ENCODE assay signal across 1 cellular context in the genomic region with DNA sequence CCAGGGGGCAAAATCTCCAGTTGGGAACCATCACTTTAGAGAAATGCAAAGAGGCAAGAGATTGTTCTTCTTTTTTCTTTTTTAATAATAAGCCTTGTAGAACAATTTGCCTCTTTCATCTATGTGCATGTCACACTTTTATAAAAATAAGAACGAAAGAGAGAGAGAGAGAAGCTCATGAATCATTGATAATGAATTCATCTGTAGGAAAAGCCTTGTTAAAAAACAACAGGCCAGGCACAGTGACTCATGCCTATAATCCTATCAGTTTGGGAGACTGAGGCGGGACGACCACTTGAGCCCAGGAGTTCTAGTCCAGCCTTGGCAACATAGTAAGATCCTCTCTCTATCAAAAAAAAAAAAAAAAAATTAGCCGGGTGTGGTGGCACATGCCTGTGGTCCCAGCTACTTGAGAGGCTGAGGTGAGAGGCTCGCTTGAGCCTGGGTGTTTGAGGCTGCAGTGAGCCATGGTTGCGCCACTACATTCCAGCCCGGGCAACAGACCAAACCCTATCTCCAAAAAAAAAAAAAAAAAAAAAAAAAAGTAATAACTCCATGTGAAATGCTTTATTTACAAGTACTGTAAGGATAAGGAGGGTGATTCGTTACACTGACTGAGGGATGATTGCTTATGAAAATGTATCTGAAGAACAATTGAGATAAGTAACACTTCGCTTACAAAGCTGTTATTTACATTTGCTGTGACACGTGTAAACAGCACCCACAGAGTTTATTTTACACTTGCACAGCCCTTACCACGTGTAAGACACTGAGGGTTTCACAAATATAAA.
TF ChIP-seq lines count a peak whose summit lies in the region.

No MANE protein-coding gene starts in this region.

TF ChIP-seq in endothelial cell of umbilical vein, 7 proteins besides CTCF, POLR2A, EP300 and RAD21:
- TF ChIP-seq EZH2 (IDR thresholded peaks at IDR 0.05; ENCODE audit: borderline replicate concordance, low read depth, low read length, severe bottlenecking) (no peak), POLR2AphosphoS5 (IDR thresholded peaks at IDR 0.05; ENCODE audit: insufficient read depth, low read depth, low read length) (no peak), GATA2 (IDR thresholded peaks at IDR 0.05; ENCODE audit: insufficient read depth, insufficient read length, low read depth, low read length) (no peak), FOS (IDR thresholded peaks at IDR 0.05; ENCODE audit: borderline replicate concordance, insufficient read depth, low read length) (peak; percentile 76), MYC (IDR thresholded peaks at IDR 0.05; ENCODE audit: low read depth, low read length) (no peak), JUN (IDR thresholded peaks at IDR 0.05; ENCODE audit: borderline replicate concordance, insufficient read depth, insufficient read length, low read depth) (no peak)
- TF ChIP-seq, protein P1, sequence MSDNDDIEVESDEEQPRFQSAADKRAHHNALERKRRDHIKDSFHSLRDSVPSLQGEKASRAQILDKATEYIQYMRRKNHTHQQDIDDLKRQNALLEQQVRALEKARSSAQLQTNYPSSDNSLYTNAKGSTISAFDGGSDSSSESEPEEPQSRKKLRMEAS (IDR thresholded peaks at IDR 0.05; ENCODE audit: insufficient read depth, insufficient read length) = no peak
TF ChIP-seq in endothelial cell of umbilical vein: peak in this region for 1.
